Comparison of ENCODE assay signal across 9 cellular contexts in the genomic region with DNA sequence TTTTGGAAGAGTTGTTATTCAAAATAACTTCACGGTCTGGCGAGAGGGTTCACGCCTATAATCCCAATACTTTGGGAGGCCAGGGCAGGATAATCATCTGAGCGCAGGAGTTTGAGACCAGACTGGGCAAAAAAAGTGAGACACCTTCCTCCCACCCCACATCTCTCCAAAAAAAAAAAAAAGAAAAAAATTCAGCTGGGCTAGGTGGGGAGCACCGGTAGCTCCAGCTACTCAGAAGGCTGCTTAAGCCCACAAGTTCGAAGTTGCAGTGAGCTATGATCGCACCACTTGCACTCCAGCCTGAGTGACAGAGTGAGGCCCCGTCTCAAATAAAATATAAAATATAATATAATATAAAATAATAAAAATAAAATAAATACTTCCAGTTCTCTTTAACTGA. TPM values are rescaled to one million over a fixed set of nuclear protein-coding genes. Genes with fewer than 3 reads are reported as not detected.
DNase-seq lines count a peak whose midpoint lies in the region; ATAC-seq and TF ChIP-seq lines count a peak whose summit lies in the region.
"Had no signal": no experiment of that assay in that cellular context is flagged by ENCODE, and none has a peak within 500 bp of the region (broad histone marks: within the 10 kb centered on the region; RNA-seq: fewer than 3 reads in every experiment).

No MANE protein-coding gene starts in this region.

- H3K9me3 Mint-ChIP-seq in CD8-positive, alpha-beta memory T cell: peaks cover 0 to 7% (median 2%) of the 10 kb centered on the region in 5 donors
- H3K9me3 Mint-ChIP-seq in WTC11: no peaks in the 10 kb centered on the region
- peaks cover 0 to 11% (median 0%) of the 10 kb centered on the region in 11 donors for H3K9me3 Mint-ChIP-seq in naive thymus-derived CD4-positive, alpha-beta T cell

- peaks cover 0 to 4% (median 0%) of the 10 kb centered on the region in 3 donors for H3K36me3 Mint-ChIP-seq in CD8-positive, alpha-beta memory T cell
- no peaks in the 10 kb centered on the region; the same call in 1 of the 2 replicates for H3K36me3 Mint-ChIP-seq in WTC11
- peaks cover 0 to 5% (median 0%) of the 10 kb centered on the region in 5 donors for H3K36me3 Mint-ChIP-seq in naive thymus-derived CD4-positive, alpha-beta T cell

- peak overlapping the region; percentile 2 for H3K27ac ChIP-seq in CD8-positive, alpha-beta memory T cell (ENCODE audit: low read depth, low read length)
- no peak overlapping the region for H3K27ac ChIP-seq in HUES48 (ENCODE audit: low read depth, low read length)
- no peak overlapping the region for H3K27ac ChIP-seq in naive thymus-derived CD4-positive, alpha-beta T cell (ENCODE audit: low read depth, low read length)

- ATAC-seq in WTC11: peak; percentile 39
- ATAC-seq in naive thymus-derived CD4-positive, alpha-beta T cell: no peak
- ATAC-seq in HG03175 (IDR thresholded peaks at IDR 0.05; ENCODE audit: unreplicated experiment): no peak
- ATAC-seq in GM18909 (IDR thresholded peaks at IDR 0.05; ENCODE audit: poor library complexity, unreplicated experiment): no peak

- H3K9ac ChIP-seq in HUES48 (ENCODE audit: low read depth, low read length): no peak overlapping the region

- H3K27ac Mint-ChIP-seq in CD8-positive, alpha-beta memory T cell: peak overlapping the region in 4 of 8 donors; percentile 58 to 98 (median 96)
- peak overlapping the region; percentile 39; the same call in 1 of the 2 replicates for H3K27ac Mint-ChIP-seq in WTC11
- peak overlapping the region; percentile 27 to 99 (median 97) for H3K27ac Mint-ChIP-seq in naive thymus-derived CD4-positive, alpha-beta T cell

- H3K27me3 ChIP-seq in CD8-positive, alpha-beta memory T cell (ENCODE audit: insufficient read depth, low read length, poor library complexity, severe bottlenecking): peaks cover 2% of the 10 kb centered on the region
- no peaks in the 10 kb centered on the region for H3K27me3 ChIP-seq in HUES48 (ENCODE audit: control insufficient read depth, insufficient read depth, low read length)
- no peaks in the 10 kb centered on the region for H3K27me3 ChIP-seq in naive thymus-derived CD4-positive, alpha-beta T cell (ENCODE audit: control insufficient read depth in 2 of 2, insufficient read depth in 2 of 2, low read length in 2 of 2)

- no peaks in the 10 kb centered on the region for H3K36me3 ChIP-seq in CD8-positive, alpha-beta memory T cell (ENCODE audit: insufficient read depth, low read length)
- no peaks in the 10 kb centered on the region for H3K36me3 ChIP-seq in HUES48 (ENCODE audit: control insufficient read depth, insufficient read depth, low read length)
- H3K36me3 ChIP-seq in naive thymus-derived CD4-positive, alpha-beta T cell (ENCODE audit: control insufficient read depth in 2 of 3, insufficient read depth in 3 of 3, low read length in 3 of 3): no peaks in the 10 kb centered on the region

- intact Hi-C loops in naive thymus-derived CD4-positive, alpha-beta T cell (cut with micrococcal nuclease): loop anchor here (1.0 to 10.0 kb wide), 20 partner anchors 8 to 1113 kb away; a partner anchor contains a TSS

- POLR2A ChIA-PET in CD8-positive, alpha-beta memory T cell (lab: Charles Lee): interaction anchor here (1.1 kb wide), 1 partner anchor 37 kb away, joined by 6 read pairs; a partner anchor contains a TSS
- POLR2A ChIA-PET in WTC11 (lab: Charles Lee): interaction anchor here (0.7 to 1.4 kb wide), 9 partner anchors 9 to 611 kb away, joined by 3 to 12 read pairs (median 3); a partner anchor contains a TSS
- POLR2A ChIA-PET in naive thymus-derived CD4-positive, alpha-beta T cell (lab: Charles Lee): interaction anchor here (0.6 to 1.7 kb wide), 10 partner anchors 9 to 769 kb away, joined by 3 to 13 read pairs (median 5); a partner anchor contains a TSS

- H3K4me3 ChIP-seq in CD8-positive, alpha-beta memory T cell (ENCODE audit: low read length): no peak overlapping the region
- peak overlapping the region; percentile 93; the same call in 1 of the 2 replicates for H3K4me3 ChIP-seq in HUES48 (ENCODE audit: low read depth, low read length)
- no peak overlapping the region for H3K4me3 ChIP-seq in naive thymus-derived CD4-positive, alpha-beta T cell (ENCODE audit: low read length)

- peaks cover 5% of the 10 kb centered on the region for H3K4me1 ChIP-seq in CD8-positive, alpha-beta memory T cell (ENCODE audit: insufficient read depth, low read length)
- no peaks in the 10 kb centered on the region; the same call in 1 of the 2 replicates for H3K4me1 ChIP-seq in HUES48 (ENCODE audit: control insufficient read depth, insufficient read depth, low read length)
- H3K4me1 ChIP-seq in naive thymus-derived CD4-positive, alpha-beta T cell (ENCODE audit: control insufficient read depth in 2 of 2, insufficient read depth in 2 of 2, low read length in 2 of 2): peaks cover 0 to 3% of the 10 kb centered on the region in 2 donors

- TF ChIP-seq CTCF in WTC11 (IDR thresholded peaks at IDR 0.05): no peak

- H3K4me3 Mint-ChIP-seq in CD8-positive, alpha-beta memory T cell: peak overlapping the region in 6 of 7 donors; percentile 4 to 94 (median 48)
- H3K4me3 Mint-ChIP-seq in WTC11: peak overlapping the region; percentile 88
- peak overlapping the region in 8 of 10 donors; percentile 32 to 97 (median 70) for H3K4me3 Mint-ChIP-seq in naive thymus-derived CD4-positive, alpha-beta T cell

- DNase-seq in CD8-positive, alpha-beta memory T cell: no peak
- no peak for DNase-seq in WTC11 (ENCODE audit: low spot score)
- DNase-seq in naive thymus-derived CD4-positive, alpha-beta T cell: no peak
- no peak for DNase-seq in RPMI8226
- no peak for DNase-seq in NCI-H1930 (lab: John Stamatoyannopoulos, UW)

- H3K27me3 Mint-ChIP-seq in CD8-positive, alpha-beta memory T cell: peaks cover 10 to 11% of the 10 kb centered on the region in 2 donors
- 0 out of 2 replicates have a peak, but pooled peaks cover 3% of the 10 kb centered on the region for H3K27me3 Mint-ChIP-seq in WTC11 (ENCODE audit: low read depth)
- peaks cover 1 to 28% (median 9%) of the 10 kb centered on the region in 5 donors for H3K27me3 Mint-ChIP-seq in naive thymus-derived CD4-positive, alpha-beta T cell

- peaks cover 10 to 16% (median 11%) of the 10 kb centered on the region in 3 donors for H3K4me1 Mint-ChIP-seq in CD8-positive, alpha-beta memory T cell
- peaks cover 43% of the 10 kb centered on the region for H3K4me1 Mint-ChIP-seq in WTC11
- H3K4me1 Mint-ChIP-seq in naive thymus-derived CD4-positive, alpha-beta T cell: peaks cover 0 to 27% (median 15%) of the 10 kb centered on the region in 7 donors

- H3K9me3 ChIP-seq in CD8-positive, alpha-beta memory T cell (ENCODE audit: low read length): no peaks in the 10 kb centered on the region
- no peaks in the 10 kb centered on the region for H3K9me3 ChIP-seq in HUES48 (ENCODE audit: control insufficient read depth, insufficient read depth, low read length)
- H3K9me3 ChIP-seq in naive thymus-derived CD4-positive, alpha-beta T cell (ENCODE audit: control insufficient read depth in 2 of 3, low read length in 3 of 3): no peaks in the 10 kb centered on the region

- CTCF ChIA-PET in CD8-positive, alpha-beta memory T cell (lab: Charles Lee): interaction anchor here (0.9 to 1.2 kb wide), 6 partner anchors 8 to 423 kb away, joined by 3 to 10 read pairs (median 4); a partner anchor contains a TSS
- CTCF ChIA-PET in WTC11 (lab: Charles Lee): interaction anchor here (0.6 to 1.3 kb wide), 4 partner anchors 106 to 871 kb away, joined by 3 read pairs; no protein-coding TSS in a partner anchor
- CTCF ChIA-PET in naive thymus-derived CD4-positive, alpha-beta T cell (lab: Charles Lee): interaction anchor here (0.6 to 1.1 kb wide), 4 partner anchors 77 to 739 kb away, joined by 3 to 5 read pairs (median 4); a partner anchor contains a TSS

TF ChIP-seq in WTC11, 78 proteins besides CTCF, POLR2A, EP300 and RAD21:
- TF ChIP-seq ZNF232 (CRISPR knock-in tag; IDR thresholded peaks at IDR 0.05) (no peak), NFYB (CRISPR knock-in tag; conservative IDR thresholded peaks at IDR 0.05; ENCODE audit: low read depth) (no peak), HMGA2 (CRISPR knock-in tag; IDR thresholded peaks at IDR 0.05) (peak; percentile 38; the same call in 1 of the 2 replicates), SOX15 (CRISPR knock-in tag; IDR thresholded peaks at IDR 0.05) (no peak), JAZF1 (CRISPR knock-in tag; IDR thresholded peaks at IDR 0.05) (no peak)
- TF ChIP-seq, protein P1, sequence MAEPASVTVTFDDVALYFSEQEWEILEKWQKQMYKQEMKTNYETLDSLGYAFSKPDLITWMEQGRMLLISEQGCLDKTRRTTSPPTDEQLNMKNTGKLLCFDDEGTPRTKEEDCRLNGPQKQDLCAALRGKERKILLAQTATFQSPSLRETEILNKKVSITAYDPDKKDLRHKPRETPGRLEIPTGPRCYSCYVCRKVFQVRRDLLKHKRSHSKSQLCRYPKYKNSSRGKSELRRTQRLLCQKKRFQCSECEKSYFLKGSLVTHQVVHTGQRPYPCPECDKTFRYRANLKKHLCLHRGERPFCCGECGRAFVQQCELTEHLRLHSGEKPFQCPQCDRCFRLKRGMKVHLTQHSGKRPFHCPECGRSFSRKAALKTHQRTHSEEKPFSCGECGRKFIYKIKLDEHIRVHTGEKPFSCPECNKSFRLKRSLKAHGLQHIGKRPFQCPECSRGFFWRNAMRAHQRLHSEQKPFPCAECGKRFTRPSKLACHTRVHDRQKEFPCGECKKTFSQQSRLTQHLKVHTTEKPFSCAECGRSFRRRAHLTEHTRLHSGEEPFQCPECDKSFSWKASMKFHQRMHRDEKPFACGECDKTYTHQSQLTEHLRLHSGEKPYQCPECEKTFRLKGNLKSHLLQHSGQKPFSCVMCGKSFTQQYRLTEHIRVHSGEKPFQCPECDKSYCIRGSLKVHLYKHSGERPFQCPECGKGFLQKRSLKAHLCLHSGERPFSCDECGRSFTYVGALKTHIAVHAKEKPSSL (CRISPR knock-in tag; conservative IDR thresholded peaks at IDR 0.05): no peak
- TF ChIP-seq, protein P2, sequence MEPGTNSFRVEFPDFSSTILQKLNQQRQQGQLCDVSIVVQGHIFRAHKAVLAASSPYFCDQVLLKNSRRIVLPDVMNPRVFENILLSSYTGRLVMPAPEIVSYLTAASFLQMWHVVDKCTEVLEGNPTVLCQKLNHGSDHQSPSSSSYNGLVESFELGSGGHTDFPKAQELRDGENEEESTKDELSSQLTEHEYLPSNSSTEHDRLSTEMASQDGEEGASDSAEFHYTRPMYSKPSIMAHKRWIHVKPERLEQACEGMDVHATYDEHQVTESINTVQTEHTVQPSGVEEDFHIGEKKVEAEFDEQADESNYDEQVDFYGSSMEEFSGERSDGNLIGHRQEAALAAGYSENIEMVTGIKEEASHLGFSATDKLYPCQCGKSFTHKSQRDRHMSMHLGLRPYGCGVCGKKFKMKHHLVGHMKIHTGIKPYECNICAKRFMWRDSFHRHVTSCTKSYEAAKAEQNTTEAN (CRISPR knock-in tag; IDR thresholded peaks at IDR 0.05): no peak

RNA-seq across cellular contexts. Expression of a gene that starts 10.4 kb away (rescaled TPM):
- total RNA-seq in CD8-positive, alpha-beta memory T cell: not detected
- not detected for polyA plus RNA-seq in CD8-positive, alpha-beta memory T cell
- not detected in 3 replicates for total RNA-seq in WTC11 (2021)
- total RNA-seq in naive thymus-derived CD4-positive, alpha-beta T cell: not detected
- polyA plus RNA-seq in naive thymus-derived CD4-positive, alpha-beta T cell: not detected
- total RNA-seq: subcutaneous adipose tissue had no signal

RNA-seq across cellular contexts. Expression of a gene that starts 55.2 kb away (rescaled TPM):
- not detected for total RNA-seq in CD8-positive, alpha-beta memory T cell
- polyA plus RNA-seq in CD8-positive, alpha-beta memory T cell: not detected
- not detected in 3 replicates for total RNA-seq in WTC11 (2021)
- total RNA-seq in naive thymus-derived CD4-positive, alpha-beta T cell: not detected
- polyA plus RNA-seq in naive thymus-derived CD4-positive, alpha-beta T cell: not detected
- total RNA-seq: subcutaneous adipose tissue had no signal
